Comparison of ENCODE assay signal across 8 cellular contexts in the genomic region with DNA sequence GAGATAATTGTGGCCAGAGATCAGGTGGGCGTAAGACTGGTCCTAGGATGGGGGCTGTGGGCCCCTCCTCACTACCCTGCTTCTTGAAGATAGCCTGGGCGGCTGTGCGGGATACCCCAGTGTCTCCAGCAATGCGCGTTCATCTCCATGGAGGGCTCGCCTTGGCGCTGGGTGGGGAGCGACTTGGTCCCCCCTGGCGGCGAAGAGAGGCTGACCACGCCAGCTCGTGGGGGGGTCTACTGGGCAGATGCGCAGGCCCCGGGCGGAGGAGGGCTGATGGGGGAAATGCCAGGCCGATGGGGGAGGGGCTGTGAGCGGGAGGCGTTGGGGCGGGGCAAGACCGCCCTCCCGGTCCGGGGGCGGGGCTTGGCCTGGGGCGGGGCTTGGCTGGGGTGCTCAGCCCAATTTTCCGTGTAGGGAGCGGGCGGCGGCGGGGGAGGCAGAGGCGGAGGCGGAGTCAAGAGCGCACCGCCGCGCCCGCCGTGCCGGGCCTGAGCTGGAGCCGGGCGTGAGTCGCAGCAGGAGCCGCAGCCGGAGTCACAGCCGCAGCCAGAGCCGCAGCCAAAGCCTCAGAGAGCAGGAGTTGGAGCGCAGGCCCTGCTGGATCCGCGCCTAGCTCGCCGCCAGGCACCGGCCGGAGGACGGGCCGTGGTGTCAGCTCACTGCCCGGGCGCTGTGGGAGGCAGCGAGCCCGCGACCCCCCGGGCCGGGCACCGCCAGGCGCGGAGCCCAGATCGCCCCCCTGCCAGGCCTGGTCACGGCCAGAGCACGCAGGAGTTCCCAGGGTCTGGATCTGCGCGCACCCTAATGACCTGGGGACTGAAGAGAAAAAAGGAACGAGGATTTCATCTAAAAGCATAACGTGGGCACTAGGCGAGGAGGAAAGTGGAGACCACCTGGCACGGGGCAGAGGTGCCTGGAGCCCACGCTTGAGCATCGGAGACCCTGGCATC. TPM values are rescaled to one million over a fixed set of nuclear protein-coding genes. Genes with fewer than 3 reads are reported as not detected.
DNase-seq lines count a peak whose midpoint lies in the region; ATAC-seq and TF ChIP-seq lines count a peak whose summit lies in the region.

A gene with protein sequence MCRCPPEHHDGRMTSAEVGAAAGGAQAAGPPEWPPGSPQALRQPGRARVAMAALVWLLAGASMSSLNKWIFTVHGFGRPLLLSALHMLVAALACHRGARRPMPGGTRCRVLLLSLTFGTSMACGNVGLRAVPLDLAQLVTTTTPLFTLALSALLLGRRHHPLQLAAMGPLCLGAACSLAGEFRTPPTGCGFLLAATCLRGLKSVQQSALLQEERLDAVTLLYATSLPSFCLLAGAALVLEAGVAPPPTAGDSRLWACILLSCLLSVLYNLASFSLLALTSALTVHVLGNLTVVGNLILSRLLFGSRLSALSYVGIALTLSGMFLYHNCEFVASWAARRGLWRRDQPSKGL (plus strand): TSS at position 509 of the 953 bp plus-strand sequence. CDS start 670 bp downstream, outside the sequence.

- CTCF ChIA-PET in AG04450 (lab: Charles Lee), result interaction anchor here (0.5 to 4.2 kb wide), 33 partner anchors 8 to 1058 kb away, joined by 3 to 199 read pairs (median 5); a partner anchor contains a TSS

- H3K9me3 ChIP-seq in AG04450 (ENCODE audit: control insufficient read depth, insufficient read depth, low read length), result no peaks in the 10 kb centered on the region; the same call in 1 of the 2 replicates

- DNase-seq in AG04450 (ENCODE audit: low read depth, low spot score), result peak; percentile 78
- DNase-seq in NCI-H345 (lab: John Stamatoyannopoulos, UW), result peak; percentile 84
- peak; percentile 97 for DNase-seq in activated CD4-positive, CD25-positive, alpha-beta regulatory T cell treated with anti-CD3 and anti-CD28 coated beads, Interleukin-2, amount 50 U/mL, for 72 hours
- peak; percentile 13 to 54 for DNase-seq in cerebellar nuclear complex (lab: John Stamatoyannopoulos, UW)
- DNase-seq in kidney glomerular epithelial cell (lab: John Stamatoyannopoulos, UW), result peak; percentile 81
- DNase-seq in stimulated activated CD4-positive, alpha-beta T cell treated with anti-CD3 and anti-CD28 coated beads, Interleukin-15, amount 100 ng/mL, for 48 hours (ENCODE audit: low read depth in 2 of 2), result peak; percentile 88 to 95

- ATAC-seq in GM18873 (IDR thresholded peaks at IDR 0.05; ENCODE audit: low FRiP score, unreplicated experiment) (peak; percentile 26), HG03135 (IDR thresholded peaks at IDR 0.05; ENCODE audit: unreplicated experiment) (peak; percentile 64)

- H3K27ac ChIP-seq in AG04450 (ENCODE audit: low read depth, low read length), result peak within 1 kb of the TSS; percentile 79

- H3K4me3 ChIP-seq in AG04450 (ENCODE audit: low read depth, low read length), result peak within 1 kb of the TSS; percentile 72

- no peaks in the 10 kb centered on the region for H3K27me3 ChIP-seq in AG04450 (ENCODE audit: control insufficient read depth, insufficient read depth, low read length)

- TF ChIP-seq CTCF in AG04450 (IDR thresholded peaks at IDR 0.05; ENCODE audit: low read depth, low read length), result peak; percentile 48

- POLR2A ChIA-PET in AG04450 (lab: Yijun Ruan, JAX), result interaction anchor here (0.5 to 2.6 kb wide), 7 partner anchors 15 to 924 kb away, joined by 3 to 16 read pairs (median 6); a partner anchor contains a TSS

RNA-seq across cellular contexts. Expression of the gene that starts here (rescaled TPM):
- 2.8 and 3.4 TPM in 2 replicates for polyA plus RNA-seq in AG04450 (2011; rRNA removed)
- polyA minus RNA-seq in AG04450 (2011; rRNA and poly(A)+ RNA removed), result 1.7 and 2.0 TPM in 2 replicates

Comparison
In these comparisons a context has a peak if more than half of its experiments do, and no peak if none do; other contexts are left out.
1. Peak in every context shown above with its lines: DNase-seq, ATAC-seq, H3K4me3 ChIP-seq and H3K27ac ChIP-seq.
2. DNase-seq: peak in every context shown above with its lines; median percentile 97 in activated CD4-positive, CD25-positive, alpha-beta regulatory T cell treated with anti-CD3 and anti-CD28 coated beads, Interleukin-2, amount 50 U/mL, for 72 hours; 92 in stimulated activated CD4-positive, alpha-beta T cell treated with anti-CD3 and anti-CD28 coated beads, Interleukin-15, amount 100 ng/mL, for 48 hours; 84 in NCI-H345; 81 in kidney glomerular epithelial cell; 78 in AG04450; 34 in cerebellar nuclear complex.